1 cellular context compared by ENCODE assay signal in genomic region chr17:69093279-69093789, GRCh38.
TF ChIP-seq lines count a peak whose summit lies in the region.

No MANE protein-coding gene starts in this region.

TF ChIP-seq in HepG2, 621 proteins besides CTCF, POLR2A, EP300 and RAD21:
- TF ChIP-seq MBD4 (IDR thresholded peaks at IDR 0.05; ENCODE audit: borderline replicate concordance, low read length) (no peak), ZXDC (CRISPR knock-in tag; IDR thresholded peaks at IDR 0.05) (no peak), KLF12 (CRISPR knock-in tag; IDR thresholded peaks at IDR 0.05; ENCODE audit: borderline replicate concordance) (no peak), ZNF251 (CRISPR knock-in tag; IDR thresholded peaks at IDR 0.05) (no peak), ZNF296 (CRISPR knock-in tag; conservative IDR thresholded peaks at IDR 0.05) (no peak), HNF4A (CRISPR knock-in tag; IDR thresholded peaks at IDR 0.05) (no peak), NFIC (IDR thresholded peaks at IDR 0.05; ENCODE audit: low read length) (no peak), THAP7 (CRISPR knock-in tag; IDR thresholded peaks at IDR 0.05) (no peak), RFX1 (IDR thresholded peaks at IDR 0.05) (no peak), HNRNPLL (IDR thresholded peaks at IDR 0.05; ENCODE audit: low read depth, low read length, poor library complexity, severe bottlenecking) (no peak), ZBTB25 (CRISPR knock-in tag; IDR thresholded peaks at IDR 0.05) (no peak), SMAD9 (CRISPR knock-in tag; IDR thresholded peaks at IDR 0.05) (no peak), ZNF792 (CRISPR knock-in tag; IDR thresholded peaks at IDR 0.05) (no peak), CREM (IDR thresholded peaks at IDR 0.05) (no peak), CREM (CRISPR knock-in tag; IDR thresholded peaks at IDR 0.05) (no peak), MATR3 (CRISPR knock-in tag; IDR thresholded peaks at IDR 0.05) (no peak)
